Comparison of ENCODE assay signal across 25 cellular contexts in genomic region chr18:47246027-47246971, GRCh38.
A peak's percentile ranks its signal among the peaks of the same experiment; 100 is the strongest.
DNase-seq lines count a peak whose midpoint lies in the region; ATAC-seq lines count a peak whose summit lies in the region.
"Had no signal": no experiment of that assay in that cellular context is flagged by ENCODE, and none has a peak within 500 bp of the region (broad histone marks: within the 10 kb centered on the region; RNA-seq: fewer than 3 reads in every experiment).

No MANE protein-coding gene starts in this region.

- CTCF ChIA-PET in activated naive CD4-positive, alpha-beta T cell treated with anti-CD3 and anti-CD28 coated beads, Interleukin-2, amount 10 ng/mL, durations not matched to agents 7 days and 5 days (lab: Charles Lee): no interaction called here

- H3K9ac ChIP-seq in iPS-15b (ENCODE audit: low read depth, low read length): no peak overlapping the region

- peaks cover 46% of the 10 kb centered on the region for H3K27me3 ChIP-seq in iPS-15b (ENCODE audit: control insufficient read depth, insufficient read depth, low read length)

- peak overlapping the region; percentile 21 for H3K4me3 Mint-ChIP-seq in activated naive CD4-positive, alpha-beta T cell treated with anti-CD3 and anti-CD28 coated beads, Interleukin-2, amount 10 ng/mL, durations not matched to agents 7 days and 5 days
- peak overlapping the region; percentile 15 for H3K4me3 Mint-ChIP-seq in activated naive CD8-positive, alpha-beta T cell
- H3K4me3 Mint-ChIP-seq in stimulated activated naive CD8-positive, alpha-beta T cell treated with anti-CD3 and anti-CD28 coated beads, Interleukin-15, amount 100 ng/mL, for 72 hours: peak overlapping the region; percentile 3 to 4
- H3K4me3 Mint-ChIP-seq: CD4-positive, alpha-beta T cell; neural crest cell; T-helper 17 cell had no signal

- no peak for DNase-seq in activated naive CD4-positive, alpha-beta T cell treated with anti-CD3 and anti-CD28 coated beads, Interleukin-2, amount 10 ng/mL, durations not matched to agents 7 days and 5 days
- DNase-seq in activated naive CD4-positive, alpha-beta T cell (lab: John Stamatoyannopoulos, UW): no peak
- no peak for DNase-seq in stimulated activated naive CD8-positive, alpha-beta T cell treated with anti-CD3 and anti-CD28 coated beads, Interleukin-15, amount 100 ng/mL, for 72 hours
- DNase-seq in NOMO-1 (lab: John Stamatoyannopoulos, UW; ENCODE audit: unreplicated experiment in 2 of 2): no peak
- DNase-seq: activated naive CD4-positive, alpha-beta T cell treated with Interleukin-2 at 50 U/mL for 16 hours; body of pancreas; CD4-positive, alpha-beta T cell; colonic mucosa; GF-D8; heart right ventricle; IMR-90; left cardiac atrium; MM.1S; NCI-H146; NCI-H748 treated with DMSO at 0.1 percent for 48 hours; SHP77 treated with DMSO at 0.1 percent for 48 hours; spleen; T-helper 17 cell had no signal

- H3K36me3 Mint-ChIP-seq in activated naive CD4-positive, alpha-beta T cell treated with anti-CD3 and anti-CD28 coated beads, Interleukin-2, amount 10 ng/mL, durations not matched to agents 7 days and 5 days: peaks cover 11% of the 10 kb centered on the region
- peaks cover 3% of the 10 kb centered on the region for H3K36me3 Mint-ChIP-seq in activated naive CD8-positive, alpha-beta T cell

- H3K9me3 Mint-ChIP-seq in activated naive CD4-positive, alpha-beta T cell treated with anti-CD3 and anti-CD28 coated beads, Interleukin-2, amount 10 ng/mL, durations not matched to agents 7 days and 5 days: peaks cover 3% of the 10 kb centered on the region
- no peaks in the 10 kb centered on the region for H3K9me3 Mint-ChIP-seq in activated naive CD8-positive, alpha-beta T cell (ENCODE audit: low read depth)
- peaks cover 0 to 13% of the 10 kb centered on the region in 2 donors for H3K9me3 Mint-ChIP-seq in stimulated activated naive CD8-positive, alpha-beta T cell treated with anti-CD3 and anti-CD28 coated beads, Interleukin-15, amount 100 ng/mL, for 72 hours
- H3K9me3 Mint-ChIP-seq: CD4-positive, alpha-beta T cell had no signal

- no peak for ATAC-seq in stimulated activated naive CD8-positive, alpha-beta T cell treated with anti-CD3 and anti-CD28 coated beads, Interleukin-15, amount 100 ng/mL, for 72 hours
- ATAC-seq in GM19351 (IDR thresholded peaks at IDR 0.05; ENCODE audit: unreplicated experiment): no peak
- ATAC-seq in HG02642 (IDR thresholded peaks at IDR 0.05; ENCODE audit: poor library complexity, unreplicated experiment): no peak
- ATAC-seq: body of pancreas, left cardiac atrium, T-helper 17 cell had no signal

- no peaks in the 10 kb centered on the region for H3K9me3 ChIP-seq in iPS-15b (ENCODE audit: control insufficient read depth, insufficient read depth, low read length)
- H3K9me3 ChIP-seq: body of pancreas, colonic mucosa, HAP-1, heart right ventricle, thoracic aorta had no signal

- H3K4me1 ChIP-seq in iPS-15b (ENCODE audit: control insufficient read depth, insufficient read depth, low read length): peaks cover 25% of the 10 kb centered on the region
- H3K4me1 ChIP-seq: colonic mucosa, HAP-1 had no signal

- peaks cover 73% of the 10 kb centered on the region for H3K27me3 Mint-ChIP-seq in activated naive CD4-positive, alpha-beta T cell treated with anti-CD3 and anti-CD28 coated beads, Interleukin-2, amount 10 ng/mL, durations not matched to agents 7 days and 5 days
- peaks cover 56% of the 10 kb centered on the region for H3K27me3 Mint-ChIP-seq in activated naive CD8-positive, alpha-beta T cell
- H3K27me3 Mint-ChIP-seq in stimulated activated naive CD8-positive, alpha-beta T cell treated with anti-CD3 and anti-CD28 coated beads, Interleukin-15, amount 100 ng/mL, for 72 hours: peaks cover 82% of the 10 kb centered on the region

- H3K4me3 ChIP-seq in iPS-15b (ENCODE audit: low read depth, low read length): peak overlapping the region; percentile 65
- H3K4me3 ChIP-seq: body of pancreas, colonic mucosa, HAP-1, heart right ventricle, thoracic aorta had no signal

- peaks cover 8% of the 10 kb centered on the region for H3K4me1 Mint-ChIP-seq in activated naive CD4-positive, alpha-beta T cell treated with anti-CD3 and anti-CD28 coated beads, Interleukin-2, amount 10 ng/mL, durations not matched to agents 7 days and 5 days
- peaks cover 11% of the 10 kb centered on the region for H3K4me1 Mint-ChIP-seq in activated naive CD8-positive, alpha-beta T cell (ENCODE audit: low read depth)
- peaks cover 17% of the 10 kb centered on the region for H3K4me1 Mint-ChIP-seq in stimulated activated naive CD8-positive, alpha-beta T cell treated with anti-CD3 and anti-CD28 coated beads, Interleukin-15, amount 100 ng/mL, for 72 hours

- peak overlapping the region; percentile 79 for H3K27ac Mint-ChIP-seq in activated naive CD4-positive, alpha-beta T cell treated with anti-CD3 and anti-CD28 coated beads, Interleukin-2, amount 10 ng/mL, durations not matched to agents 7 days and 5 days
- no peak overlapping the region for H3K27ac Mint-ChIP-seq in activated naive CD8-positive, alpha-beta T cell
- no peak overlapping the region for H3K27ac Mint-ChIP-seq in stimulated activated naive CD8-positive, alpha-beta T cell treated with anti-CD3 and anti-CD28 coated beads, Interleukin-15, amount 100 ng/mL, for 72 hours
- H3K27ac Mint-ChIP-seq: CD4-positive, alpha-beta T cell; T-helper 17 cell had no signal

- no peaks in the 10 kb centered on the region for H3K36me3 ChIP-seq in iPS-15b (ENCODE audit: control insufficient read depth, insufficient read depth, low read length)
- H3K36me3 ChIP-seq: colonic mucosa, HAP-1, heart right ventricle, spleen, thoracic aorta had no signal
